12 cellular contexts compared by ENCODE assay signal in the genomic region with DNA sequence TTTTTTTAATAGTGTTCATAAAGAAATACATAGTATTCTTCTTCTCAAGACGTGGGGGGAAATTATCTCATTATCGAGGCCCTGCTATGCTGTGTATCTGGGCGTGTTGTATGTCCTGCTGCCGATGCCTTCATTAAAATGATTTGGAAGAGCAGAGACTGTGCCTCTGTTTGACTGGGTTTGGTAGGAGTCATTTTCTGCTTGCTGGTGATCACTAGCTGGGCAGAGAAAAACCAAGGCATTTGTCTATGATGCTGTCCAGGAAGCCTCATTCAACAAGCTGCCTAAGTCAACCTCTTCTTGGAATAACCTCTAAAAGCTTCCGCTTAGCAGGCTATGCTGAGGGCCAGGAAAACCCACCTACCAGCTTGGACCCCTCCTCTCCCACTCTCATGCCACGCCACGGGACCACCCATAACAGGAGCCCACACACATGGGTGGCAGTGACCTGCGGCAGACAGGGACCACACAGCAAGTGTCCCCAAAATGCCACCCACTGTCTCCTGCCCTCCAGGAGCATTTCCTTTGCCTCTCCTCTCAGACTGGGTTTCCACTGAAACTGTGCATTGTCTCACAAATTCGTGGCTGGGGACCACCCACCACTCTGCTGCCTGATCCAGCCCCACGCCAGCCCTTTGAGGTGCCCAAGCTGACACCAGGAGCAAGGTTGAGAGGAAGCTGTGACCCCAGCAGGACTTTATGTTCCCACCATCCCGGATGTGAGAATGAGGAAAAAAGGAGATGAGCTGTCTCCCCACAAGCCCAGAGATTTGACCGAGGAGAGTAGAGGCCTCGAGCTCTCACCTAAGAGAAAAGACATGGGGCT. TPM values are rescaled to one million over a fixed set of nuclear protein-coding genes. Genes with fewer than 3 reads are reported as not detected.
A peak's percentile ranks its signal among the peaks of the same experiment; 100 is the strongest.
DNase-seq lines count a peak whose midpoint lies in the region; ATAC-seq and TF ChIP-seq lines count a peak whose summit lies in the region.
"Had no signal": no experiment of that assay in that cellular context is flagged by ENCODE, and none has a peak within 500 bp of the region (broad histone marks: within the 10 kb centered on the region; RNA-seq: fewer than 3 reads in every experiment).

No MANE protein-coding gene starts in this region.

- H3K9me3 ChIP-seq in T-helper 17 cell (ENCODE audit: control insufficient read depth, low read length, poor library complexity, severe bottlenecking): no peaks in the 10 kb centered on the region
- H3K9me3 ChIP-seq in spleen: no peaks in the 10 kb centered on the region
- H3K9me3 ChIP-seq: mucosa of descending colon, testis had no signal

- TF ChIP-seq CTCF in HL-60 (IDR thresholded peaks at IDR 0.05; ENCODE audit: insufficient read depth, low read length) (no peak), brain (conservative IDR thresholded peaks at IDR 0.05) (no peak), spleen (IDR thresholded peaks at IDR 0.05 in 8 of 11, conservative IDR thresholded peaks at IDR 0.05 in 3 of 11) (no peak)

- H3K27me3 Mint-ChIP-seq in T-helper 17 cell (no peaks in the 10 kb centered on the region), brain (peaks cover 8% of the 10 kb centered on the region)

- DNase-seq in HL-60 (ENCODE audit: low read depth in 1 of 2, low spot score in 1 of 2): no peak
- DNase-seq in T-helper 17 cell: no peak
- no peak for DNase-seq in spleen
- no peak for DNase-seq in COLO668 (lab: John Stamatoyannopoulos, UW; ENCODE audit: unreplicated experiment)
- no peak for DNase-seq in ureter (ENCODE audit: low spot score)
- DNase-seq in G401 (ENCODE audit: low spot score): no peak
- DNase-seq in inferior parietal cortex (ENCODE audit: extremely low spot score): no peak
- DNase-seq: mucosa of descending colon, NCI-H1436 treated with DMSO at 0.1 percent for 48 hours, NCI-H526, testis had no signal

- peaks cover 0 to 25% (median 0%) of the 10 kb centered on the region in 6 donors for H3K36me3 ChIP-seq in spleen

- WGBS in spleen, 5 donors: 78 to 85% (median 79%) methylated on average over 13 of the region's 13 CpGs

- H3K4me1 Mint-ChIP-seq in T-helper 17 cell (peaks cover 89% of the 10 kb centered on the region), brain (peaks cover 39% of the 10 kb centered on the region)

- TF ChIP-seq POLR2A in spleen (IDR thresholded peaks at IDR 0.05): no peak

- H3K4me3 Mint-ChIP-seq in T-helper 17 cell (peak overlapping the region; percentile 94), brain (no peak overlapping the region)

- H3K27ac ChIP-seq in HL-60 (replicated peaks) (peak overlapping the region; percentile 60), spleen (peak overlapping the region in 7 of 8 donors; percentile 38 to 96 (median 89))
- H3K27ac ChIP-seq: testis had no signal

- H3K27me3 ChIP-seq in HL-60 (ENCODE audit: insufficient read depth, poor library complexity, severe bottlenecking): no peaks in the 10 kb centered on the region
- no peaks in the 10 kb centered on the region for H3K27me3 ChIP-seq in spleen (replicated peaks in 1 of 7)
- H3K27me3 ChIP-seq: testis had no signal

- no peak overlapping the region for H3K4me3 ChIP-seq in HL-60 (replicated peaks; ENCODE audit: insufficient read depth, low read length)
- H3K4me3 ChIP-seq in spleen: no peak overlapping the region
- H3K4me3 ChIP-seq: mucosa of descending colon, testis had no signal

- intact Hi-C loops in spleen (cut with DNase I; ENCODE audit: low total_unique reads): loop anchor here (10.0 kb wide), 1 partner anchor 167 kb away; no protein-coding TSS in a partner anchor

- no peak for ATAC-seq in T-helper 17 cell
- ATAC-seq: mucosa of descending colon had no signal

- in situ Hi-C loops in G401 (cut with HindIII; ENCODE audit: low sequenced_read_pairs): no loop called here

- peak overlapping the region; percentile 100 for H3K27ac Mint-ChIP-seq in T-helper 17 cell
- peak overlapping the region in 3 of 5 experiments; percentile 18 to 47 (median 19) for H3K27ac Mint-ChIP-seq in brain

- H3K36me3 Mint-ChIP-seq in T-helper 17 cell (ENCODE audit: low read depth) (peaks cover 30% of the 10 kb centered on the region), brain (no peaks in the 10 kb centered on the region)

- no peaks in the 10 kb centered on the region for H3K9me3 Mint-ChIP-seq in brain

- H3K4me1 ChIP-seq in spleen: peaks cover 38 to 98% (median 90%) of the 10 kb centered on the region in 6 donors

RNA-seq across cellular contexts. Expression of a gene that starts 36.8 kb away (rescaled TPM):
- 10 to 100 TPM; 95.4 to 96.0 TPM for total RNA-seq in T-helper 17 cell
- 410 TPM for polyA plus RNA-seq in brain (ENCODE audit: insufficient read depth, low read depth, low replicate concordance)
- total RNA-seq in spleen: 100 to 1,000 TPM; 107 to 176 (median 123) TPM
- polyA plus RNA-seq in spleen: 100 to 1,000 TPM; 102 to 165 (median 147) TPM
- 172 TPM for total RNA-seq in ureter
- 381 and 389 TPM in 2 replicates for total RNA-seq in G401 (2014; rRNA removed; shearing (Covaris generic))

RNA-seq across cellular contexts. Expression of a gene that starts 45.9 kb away (rescaled TPM):
- total RNA-seq in T-helper 17 cell: 10 to 100 TPM; 12.3 to 19.0 TPM
- 36.2 TPM for polyA plus RNA-seq in brain (ENCODE audit: insufficient read depth, low read depth, low replicate concordance)
- 10 to 100 TPM; 12.0 to 32.8 (median 24.9) TPM for total RNA-seq in spleen
- 1 to 10 TPM; 7.2 to 8.6 (median 7.9) TPM for polyA plus RNA-seq in spleen
- 33.7 TPM for total RNA-seq in ureter
- total RNA-seq in G401 (2014; rRNA removed; shearing (Covaris generic)): 8.1 and 8.9 TPM in 2 replicates
